In the genomic region with DNA sequence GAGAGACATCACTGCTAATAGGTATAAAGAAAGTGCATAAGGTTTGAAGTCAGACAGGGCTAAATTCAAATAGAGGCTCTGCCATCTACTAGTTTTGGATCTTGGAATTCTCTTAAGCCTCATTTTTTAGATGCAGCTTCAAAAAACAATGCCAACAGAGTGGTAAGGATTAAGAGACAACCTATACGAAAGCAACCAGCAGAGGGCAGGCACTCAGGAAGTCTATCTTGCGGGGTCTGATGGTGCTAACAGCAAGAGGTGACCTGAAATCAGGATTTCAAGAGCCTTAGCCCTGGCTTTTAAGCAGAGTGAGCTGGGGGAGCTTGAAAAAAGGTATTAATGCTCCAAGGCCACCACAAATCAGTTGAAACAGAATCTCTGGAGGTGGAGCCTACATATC, we compare ENCODE assay signal across 9 cellular contexts. TPM values are rescaled to one million over a fixed set of nuclear protein-coding genes. Genes with fewer than 3 reads are reported as not detected.
DNase-seq lines count a peak whose midpoint lies in the region; ATAC-seq and TF ChIP-seq lines count a peak whose summit lies in the region.
"Had no signal": no experiment of that assay in that cellular context is flagged by ENCODE, and none has a peak within 500 bp of the region (broad histone marks: within the 10 kb centered on the region; RNA-seq: fewer than 3 reads in every experiment).

No MANE protein-coding gene starts in this region.

- in situ Hi-C loops in gastrocnemius medialis (cut with MboI; ENCODE audit: low sequenced_read_pairs in 4 of 4), result loop anchor here in 1 of 4 donors (10.0 kb wide), 1 partner anchor 247 kb away; no protein-coding TSS in a partner anchor

- no peak for TF ChIP-seq POLR2A in gastrocnemius medialis (IDR thresholded peaks at IDR 0.05)

- H3K4me3 ChIP-seq in SK-N-MC (no peak overlapping the region), adipocyte (ENCODE audit: low read length) (no peak overlapping the region), right atrium auricular region (no peak overlapping the region), gastrocnemius medialis (no peak overlapping the region)

- H3K36me3 ChIP-seq in SK-N-MC (ENCODE audit: insufficient read depth, low read length), result no peaks in the 10 kb centered on the region
- H3K36me3 ChIP-seq in adipocyte (ENCODE audit: control insufficient read depth, insufficient read depth, low read length, severe bottlenecking), result peaks cover 43% of the 10 kb centered on the region
- H3K36me3 ChIP-seq in right atrium auricular region, result no peaks in the 10 kb centered on the region
- H3K36me3 ChIP-seq in gastrocnemius medialis, result no peaks in the 10 kb centered on the region

- intact Hi-C loops in gastrocnemius medialis (cut with DNase I; ENCODE audit: low total_unique reads), result loop anchor here (5.0 kb wide), 2 partner anchors 125 to 245 kb away; a partner anchor contains a TSS

- peak in 1 of 2 donors; percentile 33 for ATAC-seq in gastrocnemius medialis
- ATAC-seq in GM18498 (IDR thresholded peaks at IDR 0.05; ENCODE audit: unreplicated experiment), result no peak
- no peak for ATAC-seq in GM21737 (IDR thresholded peaks at IDR 0.05; ENCODE audit: unreplicated experiment)

- H3K9me3 ChIP-seq in SK-N-MC (ENCODE audit: low read depth, low read length) (no peaks in the 10 kb centered on the region), adipocyte (ENCODE audit: control insufficient read depth, low read length) (no peaks in the 10 kb centered on the region), right atrium auricular region (no peaks in the 10 kb centered on the region), gastrocnemius medialis (no peaks in the 10 kb centered on the region)

- peak; percentile 35 to 67 for TF ChIP-seq CTCF in right atrium auricular region (IDR thresholded peaks at IDR 0.05)
- peak in 4 of 5 experiments; percentile 17 to 52 (median 47) for TF ChIP-seq CTCF in gastrocnemius medialis (IDR thresholded peaks at IDR 0.05 in 4 of 5, conservative IDR thresholded peaks at IDR 0.05 in 1 of 5)

- H3K27me3 ChIP-seq in adipocyte (replicated peaks; ENCODE audit: control insufficient read depth, insufficient read depth, low read length) (no peaks in the 10 kb centered on the region), right atrium auricular region (no peaks in the 10 kb centered on the region), gastrocnemius medialis (no peaks in the 10 kb centered on the region)

- H3K27ac ChIP-seq in SK-N-MC (no peak overlapping the region), right atrium auricular region (no peak overlapping the region), gastrocnemius medialis (no peak overlapping the region)

- DNase-seq in D341Med (ENCODE audit: low spot score) (peak; percentile 55), HuH-7.5 (ENCODE audit: low spot score) (peak; percentile 33), SK-N-MC (ENCODE audit: low read depth, low spot score) (peak; percentile 5), adipocyte (ENCODE audit: low read depth) (peak; percentile 81), right atrium auricular region (ENCODE audit: low spot score) (no peak), gastrocnemius medialis (peak in 1 of 2 donors; percentile 16)

- H3K9ac ChIP-seq in SK-N-MC (ENCODE audit: insufficient read length), result no peak overlapping the region
- no peak overlapping the region for H3K9ac ChIP-seq in adipocyte (ENCODE audit: low read length)

- H3K4me1 ChIP-seq in adipocyte (ENCODE audit: control insufficient read depth, insufficient read depth, low read length) (no peaks in the 10 kb centered on the region), right atrium auricular region (peaks cover 0 to 4% of the 10 kb centered on the region in 2 donors), gastrocnemius medialis (no peaks in the 10 kb centered on the region)

RNA-seq across cellular contexts. Expression of a gene that starts 40.7 kb away (rescaled TPM):
- total RNA-seq in right atrium auricular region (not detected), gastrocnemius medialis (not detected)
- total RNA-seq: T-helper 2 cell treated with Interferon-gamma antibody and Interleukin-4, amounts not matched to agents 100 ng/mL and 5 ng/mL, for 36 hours had no signal
